ENCODE assay signal across 9 cellular contexts in the genomic region with DNA sequence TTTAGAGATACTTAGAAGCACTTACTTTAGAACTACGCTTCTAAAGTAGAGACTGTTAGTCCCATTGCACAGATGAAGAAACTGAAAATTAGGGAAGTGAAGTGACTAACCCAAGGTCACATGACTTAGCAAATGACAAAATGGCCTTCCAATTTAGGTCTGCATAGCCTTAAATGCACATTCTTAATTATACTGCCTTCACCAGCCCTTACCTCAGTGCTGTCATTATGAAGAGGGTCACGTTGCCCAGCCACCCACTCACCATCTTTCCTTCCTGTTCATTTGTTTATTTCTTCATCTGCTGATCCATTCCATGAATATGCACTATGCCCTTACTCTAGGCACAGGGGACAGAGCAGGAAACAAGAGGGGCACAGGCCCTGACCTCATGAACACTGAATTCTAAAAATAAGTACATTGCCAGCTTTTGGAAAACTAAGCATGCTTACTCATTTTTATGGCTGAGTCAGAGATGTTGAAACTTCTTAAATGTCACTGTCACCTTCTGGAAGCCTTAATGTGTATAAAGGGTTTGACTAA.
DNase-seq lines count a peak whose midpoint lies in the region; FAIRE-seq and TF ChIP-seq lines count a peak whose summit lies in the region.
"Had no signal": no experiment of that assay in that cellular context is flagged by ENCODE, and none has a peak within 500 bp of the region (broad histone marks: within the 10 kb centered on the region; RNA-seq: fewer than 3 reads in every experiment).

No MANE protein-coding gene starts in this region.

- peak; percentile 53 for DNase-seq in AG20443 (ENCODE audit: low spot score)
- DNase-seq in H54 (ENCODE audit: insufficient read length, low spot score) = peak; percentile 19
- peak; percentile 8 to 32 for DNase-seq in SW 1271 (lab: John Stamatoyannopoulos, UW)
- peak; percentile 22 for DNase-seq in fibroblast of the conjunctiva (ENCODE audit: low read depth)
- DNase-seq in activated gamma-delta T cell (lab: John Stamatoyannopoulos, UW) = no peak
- no peak for DNase-seq in cerebellar cortex (ENCODE audit: low spot score)
- no peak for DNase-seq in effector CD8-positive, alpha-beta T cell (lab: John Stamatoyannopoulos, UW)
- DNase-seq in HPDE6-E6E7 (ENCODE audit: extremely low spot score) = no peak
- DNase-seq: activated CD4-positive, alpha-beta T cell treated with anti-CD3 and anti-CD28 coated beads, Interleukin-2, amount 50 U/mL, for 1 hour had no signal

- FAIRE-seq in H54 (lab: Jason Lieb, UNC) = no peak

- no peak for TF ChIP-seq POLR2A in H54 (IDR thresholded peaks at IDR 0.05; ENCODE audit: low read depth, low read length)

Comparison
In these comparisons a context has a peak if more than half of its experiments do, and no peak if none do; other contexts are left out.
1. DNase-seq: peak in AG20443 (single experiment), H54 (single experiment), SW 1271 (2 of 2) and fibroblast of the conjunctiva (single experiment); none in activated gamma-delta T cell (single experiment), cerebellar cortex (single experiment), effector CD8-positive, alpha-beta T cell (single experiment) and HPDE6-E6E7 (single experiment).